2 cellular contexts compared by ENCODE assay signal in genomic region chr6:104969785-104970581, GRCh38.
TF ChIP-seq lines count a peak whose summit lies in the region.

No MANE protein-coding gene starts in this region.

TF ChIP-seq in HEK293, 187 proteins besides CTCF, POLR2A, EP300 and RAD21:
- TF ChIP-seq ZSCAN4 (tag by site-specific recombination; IDR thresholded peaks at IDR 0.05): no peak
- no peak for TF ChIP-seq ZSCAN18 (tag by site-specific recombination; IDR thresholded peaks at IDR 0.05)
- no peak for TF ChIP-seq ZNF121 (tag by site-specific recombination; IDR thresholded peaks at IDR 0.05)
- no peak for TF ChIP-seq ZBTB6 (tag by site-specific recombination; IDR thresholded peaks at IDR 0.05)
- 0 out of 2 replicates have a peak, but pooled peaks have one; percentile 12 for TF ChIP-seq ZNF843 (tag by site-specific recombination; IDR thresholded peaks at IDR 0.05)
- no peak for TF ChIP-seq ZNF175 (tag by site-specific recombination; IDR thresholded peaks at IDR 0.05)
- no peak for TF ChIP-seq ZNF335 (tag by site-specific recombination; conservative IDR thresholded peaks at IDR 0.05)
- TF ChIP-seq PRDM1 (tag by site-specific recombination; IDR thresholded peaks at IDR 0.05): peak; percentile 72
- TF ChIP-seq ZNF19 (tag by site-specific recombination; IDR thresholded peaks at IDR 0.05; ENCODE audit: low read depth): no peak
- no peak for TF ChIP-seq ZNF792 (tag by site-specific recombination; IDR thresholded peaks at IDR 0.05)
- no peak for TF ChIP-seq ZNF501 (tag by site-specific recombination; IDR thresholded peaks at IDR 0.05)
- peak; percentile 91 for TF ChIP-seq PRDM6 (tag by site-specific recombination; IDR thresholded peaks at IDR 0.05)
- no peak for TF ChIP-seq BCL6B (tag by site-specific recombination; IDR thresholded peaks at IDR 0.05)
- TF ChIP-seq ZFP3 (tag by site-specific recombination; IDR thresholded peaks at IDR 0.05; ENCODE audit: low read depth): no peak
- no peak for TF ChIP-seq ZNF37A (tag by site-specific recombination; IDR thresholded peaks at IDR 0.05)
- no peak for TF ChIP-seq ZNF366 (tag by site-specific recombination; conservative IDR thresholded peaks at IDR 0.05)
- TF ChIP-seq TCF7L2 (IDR thresholded peaks at IDR 0.05; ENCODE audit: borderline replicate concordance, low read depth, low read length): peak; percentile 82
- TF ChIP-seq ZNF394 (tag by site-specific recombination; IDR thresholded peaks at IDR 0.05; ENCODE audit: borderline replicate concordance): 0 out of 2 replicates have a peak, but pooled peaks have one; percentile 30
- TF ChIP-seq TRIM28 (IDR thresholded peaks at IDR 0.05; ENCODE audit: borderline replicate concordance, low read length): peak; percentile 30; the same call in 1 of the 2 replicates
TF ChIP-seq in HEK293: peak in this region for 6.

TF ChIP-seq in SK-N-SH, 30 proteins besides CTCF, POLR2A, EP300 and RAD21 (continued from another document):
- TF ChIP-seq USF1 (IDR thresholded peaks at IDR 0.05; ENCODE audit: borderline replicate concordance, low read depth) (peak; percentile 52; the same call in 1 of the 2 replicates), JUND (IDR thresholded peaks at IDR 0.05) (no peak), SMC3 (IDR thresholded peaks at IDR 0.05; ENCODE audit: low read depth, low read length) (no peak)
